In genomic region chr11:34724973-34725372, GRCh38 we compare ENCODE assay signal across 3 cellular contexts.
TF ChIP-seq lines count a peak whose summit lies in the region.

No MANE protein-coding gene starts in this region.

TF ChIP-seq in HepG2, 621 proteins besides CTCF, POLR2A, EP300 and RAD21:
- TF ChIP-seq TP53 (CRISPR knock-in tag; conservative IDR thresholded peaks at IDR 0.05) (no peak), ZFP1 (CRISPR knock-in tag; IDR thresholded peaks at IDR 0.05) (peak; percentile 94; the same call in 1 of the 2 replicates), MEIS1 (CRISPR knock-in tag; IDR thresholded peaks at IDR 0.05; ENCODE audit: borderline replicate concordance) (no peak), NR2F6 (IDR thresholded peaks at IDR 0.05) (no peak), NR2F6 (CRISPR knock-in tag; IDR thresholded peaks at IDR 0.05) (no peak), ZHX1 (CRISPR knock-in tag; IDR thresholded peaks at IDR 0.05; ENCODE audit: low read depth) (no peak), E2F1 (CRISPR knock-in tag; IDR thresholded peaks at IDR 0.05) (no peak), NR2F1 (CRISPR knock-in tag; IDR thresholded peaks at IDR 0.05) (no peak), ETV6 (CRISPR knock-in tag; conservative IDR thresholded peaks at IDR 0.05) (no peak), CBX5 (CRISPR knock-in tag; IDR thresholded peaks at IDR 0.05; ENCODE audit: borderline replicate concordance) (no peak)

TF ChIP-seq in A549, 52 proteins besides CTCF, POLR2A, EP300 and RAD21:
- TF ChIP-seq, protein P1, sequence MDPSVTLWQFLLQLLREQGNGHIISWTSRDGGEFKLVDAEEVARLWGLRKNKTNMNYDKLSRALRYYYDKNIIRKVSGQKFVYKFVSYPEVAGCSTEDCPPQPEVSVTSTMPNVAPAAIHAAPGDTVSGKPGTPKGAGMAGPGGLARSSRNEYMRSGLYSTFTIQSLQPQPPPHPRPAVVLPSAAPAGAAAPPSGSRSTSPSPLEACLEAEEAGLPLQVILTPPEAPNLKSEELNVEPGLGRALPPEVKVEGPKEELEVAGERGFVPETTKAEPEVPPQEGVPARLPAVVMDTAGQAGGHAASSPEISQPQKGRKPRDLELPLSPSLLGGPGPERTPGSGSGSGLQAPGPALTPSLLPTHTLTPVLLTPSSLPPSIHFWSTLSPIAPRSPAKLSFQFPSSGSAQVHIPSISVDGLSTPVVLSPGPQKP (IDR thresholded peaks at IDR 0.05; ENCODE audit: low read depth, low read length) = no peak
- TF ChIP-seq, protein P2, sequence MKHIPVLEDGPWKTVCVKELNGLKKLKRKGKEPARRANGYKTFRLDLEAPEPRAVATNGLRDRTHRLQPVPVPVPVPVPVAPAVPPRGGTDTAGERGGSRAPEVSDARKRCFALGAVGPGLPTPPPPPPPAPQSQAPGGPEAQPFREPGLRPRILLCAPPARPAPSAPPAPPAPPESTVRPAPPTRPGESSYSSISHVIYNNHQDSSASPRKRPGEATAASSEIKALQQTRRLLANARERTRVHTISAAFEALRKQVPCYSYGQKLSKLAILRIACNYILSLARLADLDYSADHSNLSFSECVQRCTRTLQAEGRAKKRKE (CRISPR knock-in tag; IDR thresholded peaks at IDR 0.05; ENCODE audit: low read depth) = no peak
- TF ChIP-seq FOSB (CRISPR knock-in tag; IDR thresholded peaks at IDR 0.05) = no peak
- no peak for TF ChIP-seq MAZ (IDR thresholded peaks at IDR 0.05; ENCODE audit: borderline replicate concordance, low read depth, low read length)
- TF ChIP-seq EHMT2 (IDR thresholded peaks at IDR 0.05; ENCODE audit: low read depth) = no peak
- no peak for TF ChIP-seq USF2 (IDR thresholded peaks at IDR 0.05)
- TF ChIP-seq CHD4 (IDR thresholded peaks at IDR 0.05; ENCODE audit: borderline replicate concordance) = no peak
- TF ChIP-seq PHF8 (IDR thresholded peaks at IDR 0.05; ENCODE audit: borderline replicate concordance, low read depth) = no peak
- TF ChIP-seq ZFP36 (IDR thresholded peaks at IDR 0.05; ENCODE audit: borderline replicate concordance, partially characterized antibody) = no peak
- TF ChIP-seq TP53 (CRISPR knock-in tag; IDR thresholded peaks at IDR 0.05) = no peak
- no peak for TF ChIP-seq HOXA7 (CRISPR knock-in tag; IDR thresholded peaks at IDR 0.05)
- no peak for TF ChIP-seq HEYL (CRISPR knock-in tag; IDR thresholded peaks at IDR 0.05)
- TF ChIP-seq, protein P3, sequence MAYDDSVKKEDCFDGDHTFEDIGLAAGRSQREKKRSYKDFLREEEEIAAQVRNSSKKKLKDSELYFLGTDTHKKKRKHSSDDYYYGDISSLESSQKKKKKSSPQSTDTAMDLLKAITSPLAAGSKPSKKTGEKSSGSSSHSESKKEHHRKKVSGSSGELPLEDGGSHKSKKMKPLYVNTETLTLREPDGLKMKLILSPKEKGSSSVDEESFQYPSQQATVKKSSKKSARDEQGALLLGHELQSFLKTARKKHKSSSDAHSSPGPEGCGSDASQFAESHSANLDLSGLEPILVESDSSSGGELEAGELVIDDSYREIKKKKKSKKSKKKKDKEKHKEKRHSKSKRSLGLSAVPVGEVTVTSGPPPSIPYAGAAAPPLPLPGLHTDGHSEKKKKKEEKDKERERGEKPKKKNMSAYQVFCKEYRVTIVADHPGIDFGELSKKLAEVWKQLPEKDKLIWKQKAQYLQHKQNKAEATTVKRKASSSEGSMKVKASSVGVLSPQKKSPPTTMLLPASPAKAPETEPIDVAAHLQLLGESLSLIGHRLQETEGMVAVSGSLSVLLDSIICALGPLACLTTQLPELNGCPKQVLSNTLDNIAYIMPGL (CRISPR knock-in tag; IDR thresholded peaks at IDR 0.05; ENCODE audit: borderline replicate concordance) = no peak
- TF ChIP-seq KDM5A (IDR thresholded peaks at IDR 0.05) = no peak
- no peak for TF ChIP-seq REST (IDR thresholded peaks at IDR 0.05)

TF ChIP-seq in K562, 482 proteins besides CTCF, POLR2A, EP300 and RAD21:
- TF ChIP-seq ZFP1 (CRISPR knock-in tag; IDR thresholded peaks at IDR 0.05) (peak; percentile 91), FOS (IDR thresholded peaks at IDR 0.05; ENCODE audit: extremely low read depth, insufficient read length) (no peak), MYNN (IDR thresholded peaks at IDR 0.05) (no peak), MYNN (CRISPR knock-in tag; IDR thresholded peaks at IDR 0.05) (no peak), ZNF140 (CRISPR knock-in tag; IDR thresholded peaks at IDR 0.05) (no peak)
